Comparison of ENCODE assay signal across 14 cellular contexts in the genomic region with DNA sequence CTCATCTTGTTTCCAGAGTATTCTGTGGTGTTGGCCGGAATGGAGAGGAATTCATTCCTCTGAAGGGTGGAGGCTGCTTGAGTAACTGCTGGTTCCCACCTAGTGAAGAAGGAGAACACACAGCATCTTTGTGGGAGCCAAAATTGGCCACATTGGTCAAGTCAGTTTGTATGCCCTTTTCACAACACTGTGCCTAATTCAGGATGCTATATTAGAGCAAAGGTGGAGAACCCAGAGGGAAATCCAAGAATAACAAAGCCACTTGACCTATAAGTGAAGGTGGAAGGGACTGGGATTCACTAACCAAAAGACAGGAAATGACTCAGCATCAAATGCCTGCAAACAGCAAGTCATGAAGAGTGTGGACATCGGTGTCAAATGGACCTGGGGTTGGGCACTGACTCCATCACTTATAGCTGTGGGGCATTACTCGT. TPM values are rescaled to one million over a fixed set of nuclear protein-coding genes. Genes with fewer than 3 reads are reported as not detected.
DNase-seq lines count a peak whose midpoint lies in the region; ATAC-seq, FAIRE-seq and TF ChIP-seq lines count a peak whose summit lies in the region.
"Had no signal": no experiment of that assay in that cellular context is flagged by ENCODE, and none has a peak within 500 bp of the region (broad histone marks: within the 10 kb centered on the region; RNA-seq: fewer than 3 reads in every experiment).

No MANE protein-coding gene starts in this region.

- H3K4me3 ChIP-seq in mammary epithelial cell (replicated peaks in 1 of 3; ENCODE audit: insufficient read depth in 1 of 3, low read depth in 2 of 3, low read length in 3 of 3) (no peak overlapping the region), mesenchymal stem cell (ENCODE audit: insufficient read depth in 1 of 2, low read depth in 1 of 2, low read length in 2 of 2) (no peak overlapping the region)

- H3K4me2 ChIP-seq in mammary epithelial cell (ENCODE audit: insufficient read depth, low read depth, low read length) (peak overlapping the region; percentile 9), mesenchymal stem cell (ENCODE audit: low read length, poor library complexity, severe bottlenecking) (no peak overlapping the region)

- H3K9ac ChIP-seq in mammary epithelial cell (ENCODE audit: insufficient read depth, low read length) (no peak overlapping the region), mesenchymal stem cell (ENCODE audit: low read length) (no peak overlapping the region)

- TF ChIP-seq CTCF in mammary epithelial cell (conservative IDR thresholded peaks at IDR 0.05 in 1 of 2, IDR thresholded peaks at IDR 0.05 in 1 of 2; ENCODE audit: extremely low read depth in 1 of 2, insufficient read depth in 1 of 2, low read depth in 1 of 2, low read length in 2 of 2): no peak

- H3K4me1 ChIP-seq in mammary epithelial cell (ENCODE audit: insufficient read depth, low read length): peaks cover 22% of the 10 kb centered on the region
- H3K4me1 ChIP-seq in mesenchymal stem cell (ENCODE audit: control insufficient read depth, insufficient read depth, low read depth, low read length): peaks cover 8% of the 10 kb centered on the region

- intact Hi-C loops in mammary epithelial cell (cut with micrococcal nuclease): no loop called here

- H3K27ac ChIP-seq in mammary epithelial cell (ENCODE audit: insufficient read depth, low read depth, low read length) (peak overlapping the region; percentile 40), mesenchymal stem cell (ENCODE audit: low read length, poor library complexity, severe bottlenecking) (no peak overlapping the region)
- H3K27ac ChIP-seq: C4-2B had no signal

- no peak overlapping the region for H3K23ac ChIP-seq in mesenchymal stem cell (ENCODE audit: low read length in 2 of 2)

- no TSS peak for BruUV-seq in mammary epithelial cell (replicated peaks; lab: Mats Ljungman, UMichigan)

- in situ Hi-C loops in mammary epithelial cell (cut with MboI; ENCODE audit: low sequenced_read_pairs in 2 of 2): no loop called here

- H3K36me3 ChIP-seq in mammary epithelial cell (ENCODE audit: insufficient read depth, low read length): no peaks in the 10 kb centered on the region
- H3K36me3 ChIP-seq in mesenchymal stem cell (ENCODE audit: control insufficient read depth in 1 of 2, insufficient read depth in 2 of 2, low read depth in 1 of 2, low read length in 2 of 2): no peaks in the 10 kb centered on the region

- H3K27me3 ChIP-seq in mammary epithelial cell (ENCODE audit: insufficient read depth, low read length) (no peaks in the 10 kb centered on the region), mesenchymal stem cell (ENCODE audit: control insufficient read depth in 1 of 2, insufficient read depth in 1 of 2, low read length in 2 of 2) (no peaks in the 10 kb centered on the region)

- 19% methylated on average over 3 of the region's 3 CpGs for WGBS in mammary epithelial cell (ENCODE audit: low coverage, missing lambda C conversion rate)
- 53% methylated on average over 3 of the region's 3 CpGs for WGBS in mesenchymal stem cell

- dilution Hi-C loops in mammary epithelial cell (cut with HindIII; ENCODE audit: low sequenced_read_pairs): no loop called here

- peak overlapping the region; percentile 50 for H2BK120ac ChIP-seq in mesenchymal stem cell (ENCODE audit: low read depth, low read length)

- H3K79me1 ChIP-seq in mesenchymal stem cell (replicated peaks; ENCODE audit: low read length, poor library complexity, severe bottlenecking): no peaks in the 10 kb centered on the region

- CTCF ChIA-PET in mammary epithelial cell (lab: Charles Lee; ENCODE audit: low non-redundant PET): no interaction called here

- no peak overlapping the region for H3K14ac ChIP-seq in mesenchymal stem cell (ENCODE audit: low read length in 2 of 2)

- H3K79me2 ChIP-seq in mammary epithelial cell (ENCODE audit: insufficient read depth, low read length): no peaks in the 10 kb centered on the region

- H3K18ac ChIP-seq in mesenchymal stem cell (ENCODE audit: low read depth in 1 of 2, low read length in 2 of 2): peak overlapping the region; percentile 67 to 70

- DNase-seq in AG08396 (ENCODE audit: low spot score): peak; percentile 71
- DNase-seq in HTR-8/SVneo (ENCODE audit: insufficient read length, low spot score): peak; percentile 51
- peak; percentile 92 for DNase-seq in mammary epithelial cell
- DNase-seq in mesenchymal stem cell: peak; percentile 83
- no peak for DNase-seq in activated T-cell treated with anti-CD3 and anti-CD28 coated beads, Interleukin-2, amount 50 U/mL, for 1 hour
- DNase-seq: activated CD4-positive, alpha-beta T cell treated with anti-CD3 and anti-CD28 coated beads, Interleukin-2, amount 50 U/mL, for 48 hours; effector memory CD4-positive, alpha-beta T cell; NCI-H1694; right cardiac atrium; trophoblast cell had no signal

- H2AFZ ChIP-seq in mammary epithelial cell (ENCODE audit: low read depth, low read length) (peak overlapping the region; percentile 43), mesenchymal stem cell (ENCODE audit: low read depth, low read length) (no peak overlapping the region)

- H3K9me3 ChIP-seq in mammary epithelial cell (replicated peaks; ENCODE audit: insufficient read depth, low read length) (no peaks in the 10 kb centered on the region), mesenchymal stem cell (ENCODE audit: control insufficient read depth, low read length) (no peaks in the 10 kb centered on the region)

- peak overlapping the region; percentile 22 for H4K91ac ChIP-seq in mesenchymal stem cell (ENCODE audit: low read length)

- peak; percentile 20 for FAIRE-seq in HTR-8/SVneo (lab: Jason Lieb, UNC)

- no peak overlapping the region for H2AK5ac ChIP-seq in mesenchymal stem cell (ENCODE audit: low read length, severe bottlenecking)

- no peak overlapping the region for H4K8ac ChIP-seq in mesenchymal stem cell (ENCODE audit: low read length)

- H2BK5ac ChIP-seq in mesenchymal stem cell (ENCODE audit: low read depth, low read length, poor library complexity, severe bottlenecking): no peak overlapping the region

- peak overlapping the region; percentile 4 for H2BK15ac ChIP-seq in mesenchymal stem cell (ENCODE audit: low read depth, poor library complexity, severe bottlenecking)

- H3K4ac ChIP-seq in mesenchymal stem cell (ENCODE audit: low read depth in 1 of 2, low read length in 2 of 2): peak overlapping the region in 1 of 2 experiments; percentile 42

- ATAC-seq in GM21825 (IDR thresholded peaks at IDR 0.05; ENCODE audit: unreplicated experiment) (no peak), HG03442 (IDR thresholded peaks at IDR 0.05; ENCODE audit: unreplicated experiment) (no peak), GM18870 (IDR thresholded peaks at IDR 0.05; ENCODE audit: unreplicated experiment) (no peak)

- H2BK12ac ChIP-seq in mesenchymal stem cell (ENCODE audit: low read length in 2 of 2): peak overlapping the region in 1 of 2 experiments; percentile 29

- H4K20me1 ChIP-seq in mammary epithelial cell (ENCODE audit: insufficient read depth, low read length): no peaks in the 10 kb centered on the region

RNA-seq across cellular contexts. Expression of a gene that starts 27.3 kb away (rescaled TPM):
- 1 to 10 TPM; 2.8 to 7.2 TPM for total RNA-seq in mammary epithelial cell
- 16.1 TPM for polyA plus RNA-seq in mammary epithelial cell
- polyA minus RNA-seq in mammary epithelial cell: 24.1 TPM
- 93.7 TPM for polyA plus RNA-seq in mesenchymal stem cell (2013, experiment 1 of 2)
- 85.6 TPM for polyA plus RNA-seq in mesenchymal stem cell (2013, experiment 2 of 2)

RNA-seq across cellular contexts. Expression of a gene that starts 45.8 kb away (rescaled TPM):
- 1 to 10 TPM in 1 of 2 donors, under 1 TPM in 1; 0.14 to 7.2 TPM for total RNA-seq in mammary epithelial cell
- 0.16 TPM for polyA plus RNA-seq in mammary epithelial cell
- 0.57 TPM for polyA minus RNA-seq in mammary epithelial cell
- polyA plus RNA-seq in mesenchymal stem cell (2013, experiment 1 of 2): 173 TPM
- polyA plus RNA-seq in mesenchymal stem cell (2013, experiment 2 of 2): 153 TPM
